19 cellular contexts compared by ENCODE assay signal in the genomic region with DNA sequence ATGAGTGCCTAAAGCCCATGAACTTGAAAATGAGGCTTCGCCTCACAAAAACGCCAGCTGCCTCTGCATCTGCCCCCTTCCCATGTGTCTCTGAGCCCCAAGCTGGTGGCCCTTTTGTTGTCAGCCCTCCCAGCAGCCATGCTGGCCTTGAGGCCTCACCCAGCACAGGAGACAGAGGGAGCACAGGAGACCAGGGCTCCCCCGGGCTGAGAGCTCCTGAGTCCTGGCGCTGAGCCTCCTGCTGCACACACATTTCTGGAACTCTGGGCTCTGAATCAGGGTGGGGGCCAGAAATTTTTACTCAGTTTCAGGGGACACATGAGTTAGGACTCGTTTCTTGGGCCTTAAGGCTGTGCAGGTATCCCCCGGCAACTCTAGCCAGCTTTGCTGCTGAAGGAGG. TPM values are rescaled to one million over a fixed set of nuclear protein-coding genes. Genes with fewer than 3 reads are reported as not detected.
DNase-seq lines count a peak whose midpoint lies in the region; ATAC-seq and TF ChIP-seq lines count a peak whose summit lies in the region.
"Had no signal": no experiment of that assay in that cellular context is flagged by ENCODE, and none has a peak within 500 bp of the region (broad histone marks: within the 10 kb centered on the region; RNA-seq: fewer than 3 reads in every experiment).

No MANE protein-coding gene starts in this region.

- no peaks in the 10 kb centered on the region for H3K79me2 ChIP-seq in GM23338 (replicated peaks; ENCODE audit: insufficient read depth)

- H3K27me3 ChIP-seq in GM23338 (ENCODE audit: insufficient read depth) (no peaks in the 10 kb centered on the region), gastrocnemius medialis (no peaks in the 10 kb centered on the region)
- H3K27me3 ChIP-seq: SJSA1 had no signal

- no peak overlapping the region for H3K27ac ChIP-seq in GM23338 (ENCODE audit: low read depth)
- peak overlapping the region; percentile 13 to 86 (median 76) for H3K27ac ChIP-seq in gastrocnemius medialis
- H3K27ac ChIP-seq: SJSA1 had no signal

- H3K36me3 Mint-ChIP-seq in activated T-cell treated with anti-CD3 and anti-CD28 coated beads, Interleukin-2, amount 50 U/mL, for 24 hours (ENCODE audit: low read depth), result peaks cover 40% of the 10 kb centered on the region
- H3K36me3 Mint-ChIP-seq in activated T-cell treated with anti-CD3 and anti-CD28 coated beads, Interleukin-2, amount 50 U/mL, for 4 hours (ENCODE audit: insufficient read depth), result peaks cover 15% of the 10 kb centered on the region
- H3K36me3 Mint-ChIP-seq in GM23338 (ENCODE audit: low read depth), result peaks cover 13% of the 10 kb centered on the region

- no peak overlapping the region for H2AFZ ChIP-seq in GM23338

- H3K36me3 ChIP-seq in GM23338 (ENCODE audit: insufficient read depth) (no peaks in the 10 kb centered on the region), gastrocnemius medialis (peaks cover 0 to 8% of the 10 kb centered on the region in 2 donors)

- no peaks in the 10 kb centered on the region for H3K27me3 Mint-ChIP-seq in activated T-cell treated with anti-CD3 and anti-CD28 coated beads, Interleukin-2, amount 50 U/mL, for 24 hours
- no peaks in the 10 kb centered on the region for H3K27me3 Mint-ChIP-seq in activated T-cell treated with anti-CD3 and anti-CD28 coated beads, Interleukin-2, amount 50 U/mL, for 4 hours (ENCODE audit: low read depth)
- H3K27me3 Mint-ChIP-seq in GM23338 (ENCODE audit: insufficient read depth, low read depth, poor library complexity), result peaks cover 10% of the 10 kb centered on the region
- H3K27me3 Mint-ChIP-seq: B cell had no signal

- H3K4me1 Mint-ChIP-seq in activated T-cell treated with anti-CD3 and anti-CD28 coated beads, Interleukin-2, amount 50 U/mL, for 24 hours (ENCODE audit: low read depth), result peaks cover 2% of the 10 kb centered on the region
- no peaks in the 10 kb centered on the region for H3K4me1 Mint-ChIP-seq in activated T-cell treated with anti-CD3 and anti-CD28 coated beads, Interleukin-2, amount 50 U/mL, for 4 hours (ENCODE audit: low read depth)
- no peaks in the 10 kb centered on the region for H3K4me1 Mint-ChIP-seq in GM23338
- H3K4me1 Mint-ChIP-seq: B cell, CD14-positive monocyte, H9 had no signal

- H3K9me2 ChIP-seq in GM23338 (ENCODE audit: insufficient read depth), result peaks cover 10% of the 10 kb centered on the region; the same call in 1 of the 2 replicates

- peak overlapping the region; percentile 38 for H3K27ac Mint-ChIP-seq in activated T-cell treated with anti-CD3 and anti-CD28 coated beads, Interleukin-2, amount 50 U/mL, for 24 hours
- no peak overlapping the region for H3K27ac Mint-ChIP-seq in GM23338

- ATAC-seq in activated T-cell treated with anti-CD3 and anti-CD28 coated beads, Interleukin-2, amount 50 U/mL, for 4 hours, result no peak
- peak; percentile 45 for ATAC-seq in GM23338
- peak; percentile 9 for ATAC-seq in esophagus mucosa
- peak in 1 of 2 donors; percentile 0 for ATAC-seq in gastrocnemius medialis
- ATAC-seq in GM19463 (IDR thresholded peaks at IDR 0.05; ENCODE audit: unreplicated experiment), result no peak

- in situ Hi-C loops in gastrocnemius medialis (cut with MboI; ENCODE audit: low sequenced_read_pairs in 4 of 4), result no loop called here

- H3K4me1 ChIP-seq in GM23338 (ENCODE audit: insufficient read depth) (no peaks in the 10 kb centered on the region), gastrocnemius medialis (peaks cover 28 to 51% of the 10 kb centered on the region in 2 donors)
- H3K4me1 ChIP-seq: SJSA1 had no signal

- intact Hi-C loops in gastrocnemius medialis (cut with DNase I; ENCODE audit: low total_unique reads), result no loop called here

- peaks cover 5% of the 10 kb centered on the region for H4K20me1 ChIP-seq in GM23338 (replicated peaks; ENCODE audit: insufficient read depth)

- H3K4me2 ChIP-seq in GM23338, result no peak overlapping the region

- no peak for TF ChIP-seq CTCF in GM23338 (conservative IDR thresholded peaks at IDR 0.05; ENCODE audit: low read depth in 2 of 2)
- no peak for TF ChIP-seq CTCF in gastrocnemius medialis (IDR thresholded peaks at IDR 0.05 in 4 of 5, conservative IDR thresholded peaks at IDR 0.05 in 1 of 5)

- no peaks in the 10 kb centered on the region for H3K9me3 ChIP-seq in gastrocnemius medialis
- H3K9me3 ChIP-seq: SJSA1 had no signal

- no peak overlapping the region for H3K4me3 ChIP-seq in GM23338
- H3K4me3 ChIP-seq in gastrocnemius medialis, result no peak overlapping the region
- H3K4me3 ChIP-seq: SJSA1 had no signal

- no peaks in the 10 kb centered on the region for H3F3A ChIP-seq in GM23338 (replicated peaks; ENCODE audit: low read depth)

- H3K4me3 Mint-ChIP-seq in activated T-cell treated with anti-CD3 and anti-CD28 coated beads, Interleukin-2, amount 50 U/mL, for 24 hours, result no peak overlapping the region
- H3K4me3 Mint-ChIP-seq in activated T-cell treated with anti-CD3 and anti-CD28 coated beads, Interleukin-2, amount 50 U/mL, for 4 hours, result no peak overlapping the region
- H3K4me3 Mint-ChIP-seq in GM23338, result no peak overlapping the region
- H3K4me3 Mint-ChIP-seq: B cell, CD14-positive monocyte, H9 had no signal

- no peaks in the 10 kb centered on the region for H3K9me3 Mint-ChIP-seq in activated T-cell treated with anti-CD3 and anti-CD28 coated beads, Interleukin-2, amount 50 U/mL, for 24 hours
- H3K9me3 Mint-ChIP-seq in activated T-cell treated with anti-CD3 and anti-CD28 coated beads, Interleukin-2, amount 50 U/mL, for 4 hours, result no peaks in the 10 kb centered on the region
- H3K9me3 Mint-ChIP-seq in GM23338, result no peaks in the 10 kb centered on the region
- H3K9me3 Mint-ChIP-seq: CD14-positive monocyte, H9 had no signal

- TF ChIP-seq POLR2A in gastrocnemius medialis (IDR thresholded peaks at IDR 0.05), result no peak

- DNase-seq in activated T-cell treated with anti-CD3 and anti-CD28 coated beads, Interleukin-2, amount 50 U/mL, for 24 hours, result no peak
- DNase-seq in activated T-cell treated with anti-CD3 and anti-CD28 coated beads, Interleukin-2, amount 50 U/mL, for 4 hours, result no peak
- DNase-seq in GM23338 (ENCODE audit: low spot score) (no peak), gastrocnemius medialis (no peak), LoVo (ENCODE audit: low spot score) (no peak)
- DNase-seq in activated CD8-positive, alpha-beta memory T cell treated with anti-CD3 and anti-CD28 coated beads for 24 hours, result no peak
- DNase-seq: DMS79 treated with DMSO at 0.1 percent for 48 hours, H9, IMR-90, NCI-H1694, NCI-H2081, NCI-H2171 treated with DMSO at 0.1 percent for 48 hours, NCI-H524 treated with DMSO at 0.1 percent for 48 hours, OCI-M1 had no signal

TF ChIP-seq in GM23338, 12 proteins besides CTCF, POLR2A, EP300 and RAD21 (continues in another document):
- TF ChIP-seq ZNF331 (CRISPR knock-in tag; IDR thresholded peaks at IDR 0.05; ENCODE audit: low read depth) (no peak), POLR2AphosphoS5 (IDR thresholded peaks at IDR 0.05; ENCODE audit: low read depth) (no peak), JUNB (IDR thresholded peaks at IDR 0.05; ENCODE audit: unreplicated experiment) (no peak), CREB1 (CRISPR knock-in tag; IDR thresholded peaks at IDR 0.05; ENCODE audit: low read depth) (no peak), ZNF114 (CRISPR knock-in tag; IDR thresholded peaks at IDR 0.05) (no peak)
- TF ChIP-seq, protein P1, sequence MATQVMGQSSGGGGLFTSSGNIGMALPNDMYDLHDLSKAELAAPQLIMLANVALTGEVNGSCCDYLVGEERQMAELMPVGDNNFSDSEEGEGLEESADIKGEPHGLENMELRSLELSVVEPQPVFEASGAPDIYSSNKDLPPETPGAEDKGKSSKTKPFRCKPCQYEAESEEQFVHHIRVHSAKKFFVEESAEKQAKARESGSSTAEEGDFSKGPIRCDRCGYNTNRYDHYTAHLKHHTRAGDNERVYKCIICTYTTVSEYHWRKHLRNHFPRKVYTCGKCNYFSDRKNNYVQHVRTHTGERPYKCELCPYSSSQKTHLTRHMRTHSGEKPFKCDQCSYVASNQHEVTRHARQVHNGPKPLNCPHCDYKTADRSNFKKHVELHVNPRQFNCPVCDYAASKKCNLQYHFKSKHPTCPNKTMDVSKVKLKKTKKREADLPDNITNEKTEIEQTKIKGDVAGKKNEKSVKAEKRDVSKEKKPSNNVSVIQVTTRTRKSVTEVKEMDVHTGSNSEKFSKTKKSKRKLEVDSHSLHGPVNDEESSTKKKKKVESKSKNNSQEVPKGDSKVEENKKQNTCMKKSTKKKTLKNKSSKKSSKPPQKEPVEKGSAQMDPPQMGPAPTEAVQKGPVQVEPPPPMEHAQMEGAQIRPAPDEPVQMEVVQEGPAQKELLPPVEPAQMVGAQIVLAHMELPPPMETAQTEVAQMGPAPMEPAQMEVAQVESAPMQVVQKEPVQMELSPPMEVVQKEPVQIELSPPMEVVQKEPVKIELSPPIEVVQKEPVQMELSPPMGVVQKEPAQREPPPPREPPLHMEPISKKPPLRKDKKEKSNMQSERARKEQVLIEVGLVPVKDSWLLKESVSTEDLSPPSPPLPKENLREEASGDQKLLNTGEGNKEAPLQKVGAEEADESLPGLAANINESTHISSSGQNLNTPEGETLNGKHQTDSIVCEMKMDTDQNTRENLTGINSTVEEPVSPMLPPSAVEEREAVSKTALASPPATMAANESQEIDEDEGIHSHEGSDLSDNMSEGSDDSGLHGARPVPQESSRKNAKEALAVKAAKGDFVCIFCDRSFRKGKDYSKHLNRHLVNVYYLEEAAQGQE (IDR thresholded peaks at IDR 0.05; ENCODE audit: unreplicated experiment), result no peak

RNA-seq across cellular contexts. Expression of gene ACAD9, which starts 56.4 kb away (rescaled TPM):
- total RNA-seq in activated T-cell treated with anti-CD3 and anti-CD28 coated beads, Interleukin-2, amount 50 U/mL, for 4 hours, result 10 to 100 TPM; 60.0 to 71.1 (median 60.6) TPM
- total RNA-seq in GM23338 (2014; rRNA removed; shearing (Covaris generic)), result 27.5 and 36.4 TPM in 2 replicates
- polyA plus RNA-seq in GM23338 (2016; fragmentation: Nextera tagmentation; extraction: Ambion mirVana), result 21.2 and 23.7 TPM in 2 replicates
- total RNA-seq in esophagus mucosa (34.7 TPM), gastrocnemius medialis (10 to 100 TPM; 26.3 to 43.0 (median 37.5) TPM)

Comparison
In these comparisons a context has a peak if more than half of its experiments do, and no peak if none do; other contexts are left out.
1. ATAC-seq: peak in GM23338 (single experiment) and esophagus mucosa (single experiment); none in activated T-cell treated with anti-CD3 and anti-CD28 coated beads, Interleukin-2, amount 50 U/mL, for 4 hours (0 of 2) and GM19463 (single experiment).